Comparison of ENCODE assay signal across 9 cellular contexts in the genomic region with DNA sequence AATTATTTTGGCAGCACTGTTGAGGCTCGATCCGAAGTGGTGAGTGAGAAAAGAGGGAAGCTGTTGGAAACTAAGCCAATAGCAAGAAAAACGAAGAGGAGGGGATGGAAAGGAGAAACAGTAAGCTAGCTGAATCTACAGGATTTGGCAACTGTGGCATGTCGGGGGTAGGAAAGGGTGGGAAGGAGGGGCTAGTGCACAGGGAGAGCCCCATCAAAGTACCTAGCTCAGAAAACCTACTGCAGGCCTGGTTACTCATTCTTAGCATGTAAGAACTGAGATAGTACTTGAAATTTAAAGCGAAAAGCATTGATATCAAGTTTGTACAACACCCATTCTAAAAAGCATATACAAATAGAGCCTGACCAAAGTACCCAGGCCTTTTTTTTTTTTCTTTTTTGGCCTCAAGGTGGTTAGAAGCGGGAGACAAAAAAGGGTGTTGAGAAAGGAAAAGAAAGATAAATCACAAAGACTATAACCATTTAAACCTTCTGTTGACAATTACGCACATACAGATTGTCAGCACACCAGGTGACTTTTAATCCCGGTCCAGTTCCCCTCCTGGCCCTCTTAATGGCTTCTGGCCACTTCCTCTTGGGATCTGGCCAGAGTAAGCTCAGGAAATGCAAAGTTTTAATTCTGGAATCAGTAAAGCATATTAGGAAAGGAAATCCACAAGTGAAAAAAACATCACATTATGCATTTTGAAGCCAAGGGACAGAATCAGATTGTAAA. TPM values are rescaled to one million over a fixed set of nuclear protein-coding genes. Genes with fewer than 3 reads are reported as not detected.
DNase-seq lines count a peak whose midpoint lies in the region; ATAC-seq and TF ChIP-seq lines count a peak whose summit lies in the region.
"Had no signal": no experiment of that assay in that cellular context is flagged by ENCODE, and none has a peak within 500 bp of the region (broad histone marks: within the 10 kb centered on the region; RNA-seq: fewer than 3 reads in every experiment).

No MANE protein-coding gene starts in this region.

- WGBS in right lobe of liver (ENCODE audit: insufficient coverage, low coverage, low lambda C conversion rate, missing lambda C conversion rate) = 26% methylated on average over 8 of the region's 8 CpGs

- H3K27ac ChIP-seq in right lobe of liver (peak overlapping the region in 2 of 3 donors; percentile 40 to 42), uterus (peak overlapping the region; percentile 63 to 76)

- intact Hi-C loops in right lobe of liver (cut with DNase I) (no loop called here), uterus (cut with DNase I; ENCODE audit: low total_unique reads) (no loop called here)

- no peaks in the 10 kb centered on the region for H3K27me3 ChIP-seq in right lobe of liver
- H3K27me3 ChIP-seq in uterus = no peaks in the 10 kb centered on the region

- TF ChIP-seq POLR2A in right lobe of liver (IDR thresholded peaks at IDR 0.05) (no peak), uterus (IDR thresholded peaks at IDR 0.05) (no peak)

- peak; percentile 5 for DNase-seq in stimulated activated CD4-positive, alpha-beta T cell treated with anti-CD3 and anti-CD28 coated beads, Interleukin-15, amount 100 ng/mL, for 24 hours
- no peak for DNase-seq in stimulated activated CD4-positive, alpha-beta T cell treated with anti-CD3 and anti-CD28 coated beads, Interleukin-4, amount 100 ng/mL, for 1 hour
- DNase-seq in cerebellar nuclear complex (lab: John Stamatoyannopoulos, UW) (peak; percentile 23 to 84), right lobe of liver (peak in 2 of 3 donors; percentile 41 to 58), uterus (peak in 1 of 2 donors; percentile 27), UCSD-AML1 (lab: John Stamatoyannopoulos, UW; ENCODE audit: unreplicated experiment) (no peak), COLO829 (ENCODE audit: low spot score) (no peak), ACHN (no peak)
- DNase-seq: NCI-H1930 had no signal

- in situ Hi-C loops in ACHN (cut with HindIII; ENCODE audit: low pct_ligation_motif_present, low pct_unique_long_range_greater_than_20kb, low sequenced_read_pairs) = no loop called here

- H3K4me3 ChIP-seq in right lobe of liver (no peak overlapping the region), uterus (no peak overlapping the region)

- H3K4me1 ChIP-seq in right lobe of liver (peaks cover 0 to 12% (median 3%) of the 10 kb centered on the region in 4 donors), uterus (peaks cover 0 to 6% of the 10 kb centered on the region in 2 donors)

- no peaks in the 10 kb centered on the region for H3K36me3 ChIP-seq in right lobe of liver
- no peaks in the 10 kb centered on the region for H3K36me3 ChIP-seq in uterus

- TF ChIP-seq CTCF in right lobe of liver (IDR thresholded peaks at IDR 0.05) (no peak), uterus (IDR thresholded peaks at IDR 0.05) (no peak)

- ATAC-seq in right lobe of liver = peak; percentile 79 to 95 (median 86)

- no peaks in the 10 kb centered on the region for H3K9me3 ChIP-seq in right lobe of liver
- no peaks in the 10 kb centered on the region for H3K9me3 ChIP-seq in uterus

RNA-seq across cellular contexts. Expression of gene SLC16A1, which starts 50.4 kb away (rescaled TPM):
- total RNA-seq in right lobe of liver (10 to 100 TPM; 26.1 to 81.9 (median 55.2) TPM), uterus (10 to 100 TPM; 12.6 to 76.3 (median 39.5) TPM)

Comparison
In these comparisons a context has a peak if more than half of its experiments do, and no peak if none do; other contexts are left out.
1. DNase-seq: peak in stimulated activated CD4-positive, alpha-beta T cell treated with anti-CD3 and anti-CD28 coated beads, Interleukin-15, amount 100 ng/mL, for 24 hours (single experiment), cerebellar nuclear complex (2 of 2) and right lobe of liver (2 of 3); none in stimulated activated CD4-positive, alpha-beta T cell treated with anti-CD3 and anti-CD28 coated beads, Interleukin-4, amount 100 ng/mL, for 1 hour (single experiment), UCSD-AML1 (single experiment), COLO829 (single experiment) and ACHN (single experiment).